Comparison of ENCODE assay signal across 9 cellular contexts in genomic region chr1:92804721-92805169, GRCh38. TPM values are rescaled to one million over a fixed set of nuclear protein-coding genes. Genes with fewer than 3 reads are reported as not detected.
DNase-seq lines count a peak whose midpoint lies in the region; ATAC-seq, FAIRE-seq and TF ChIP-seq lines count a peak whose summit lies in the region.
"Had no signal": no experiment of that assay in that cellular context is flagged by ENCODE, and none has a peak within 500 bp of the region (broad histone marks: within the 10 kb centered on the region; RNA-seq: fewer than 3 reads in every experiment).

No MANE protein-coding gene starts in this region.

- peak overlapping the region in 4 of 5 donors; percentile 52 to 84 (median 69) for H3K27ac ChIP-seq in adrenal gland
- peak overlapping the region; percentile 79 for H3K27ac ChIP-seq in left ventricle myocardium inferior (replicated peaks)
- H3K27ac ChIP-seq in prostate gland: no peak overlapping the region
- H3K27ac ChIP-seq: VCaP had no signal

- no peaks in the 10 kb centered on the region for H3K27me3 ChIP-seq in adrenal gland
- no peaks in the 10 kb centered on the region for H3K27me3 ChIP-seq in left ventricle myocardium inferior (ENCODE audit: low read depth)
- H3K27me3 ChIP-seq in prostate gland (replicated peaks; ENCODE audit: insufficient read depth): no peaks in the 10 kb centered on the region

- no peaks in the 10 kb centered on the region for H3K9me3 ChIP-seq in adrenal gland (replicated peaks in 1 of 3)
- H3K9me3 ChIP-seq in left ventricle myocardium inferior (replicated peaks): no peaks in the 10 kb centered on the region
- H3K9me3 ChIP-seq in prostate gland: no peaks in the 10 kb centered on the region

- H3K4me1 ChIP-seq in adrenal gland (replicated peaks in 1 of 2) (peaks cover 6 to 11% of the 10 kb centered on the region in 2 donors), left ventricle myocardium inferior (peaks cover 12% of the 10 kb centered on the region), prostate gland (replicated peaks) (no peaks in the 10 kb centered on the region)

- TF ChIP-seq CTCF in adrenal gland (IDR thresholded peaks at IDR 0.05): peak in 1 of 6 experiments; percentile 22
- no peak for TF ChIP-seq CTCF in left ventricle myocardium inferior (IDR thresholded peaks at IDR 0.05; ENCODE audit: borderline replicate concordance)
- TF ChIP-seq CTCF in prostate gland (IDR thresholded peaks at IDR 0.05): no peak

- FAIRE-seq in GM12891 (lab: Jason Lieb, UNC): no peak

- WGBS in adrenal gland, 4 donors: 1 to 6% (median 4%) methylated on average over 7 of the region's 7 CpGs
- under 1% methylated on average over 7 of the region's 7 CpGs for WGBS in prostate gland

- peak; percentile 27 for DNase-seq in GM12891 (ENCODE audit: insufficient read length, low spot score)
- peak; percentile 74 to 97 (median 93) for DNase-seq in adrenal gland
- peak; percentile 63 for DNase-seq in left ventricle myocardium inferior
- peak; percentile 21 for DNase-seq in prostate gland (ENCODE audit: low spot score)
- no peak for DNase-seq in 8988T
- DNase-seq in NCI-H69 (lab: John Stamatoyannopoulos, UW): no peak
- no peak for DNase-seq in NCI-H2029 (lab: John Stamatoyannopoulos, UW)

- TF ChIP-seq POLR2A in GM12891 (IDR thresholded peaks at IDR 0.05; ENCODE audit: low read depth, low read length): no peak
- TF ChIP-seq POLR2A in adrenal gland (IDR thresholded peaks at IDR 0.05): peak in 1 of 2 donors; percentile 30
- TF ChIP-seq POLR2A in prostate gland (IDR thresholded peaks at IDR 0.05): no peak

- H3K36me3 ChIP-seq in adrenal gland (replicated peaks in 1 of 2): no peaks in the 10 kb centered on the region
- no peaks in the 10 kb centered on the region for H3K36me3 ChIP-seq in left ventricle myocardium inferior
- no peaks in the 10 kb centered on the region for H3K36me3 ChIP-seq in prostate gland

- ATAC-seq in HG03521 (IDR thresholded peaks at IDR 0.05; ENCODE audit: unreplicated experiment): peak; percentile 43

- no peak overlapping the region for H3K4me3 ChIP-seq in adrenal gland
- peak overlapping the region; percentile 1 for H3K4me3 ChIP-seq in left ventricle myocardium inferior
- H3K4me3 ChIP-seq in prostate gland: no peak overlapping the region

- intact Hi-C loops in adrenal gland (cut with DNase I) (no loop called here), left ventricle myocardium inferior (cut with micrococcal nuclease) (no loop called here), prostate gland (cut with DNase I) (no loop called here)

TF ChIP-seq in GM12891, 5 proteins besides CTCF, POLR2A, EP300 and RAD21:
- TF ChIP-seq POLR2AphosphoS5 (IDR thresholded peaks at IDR 0.05; ENCODE audit: low read depth, low read length): no peak
- no peak for TF ChIP-seq POU2F2 (IDR thresholded peaks at IDR 0.05; ENCODE audit: low read depth, low read length)
- no peak for TF ChIP-seq SPI1 (IDR thresholded peaks at IDR 0.05; ENCODE audit: low read depth, low read length)
- no peak for TF ChIP-seq PAX5 (IDR thresholded peaks at IDR 0.05; ENCODE audit: insufficient read depth, low read length, severe bottlenecking)

RNA-seq across cellular contexts. Expression of gene EVI5, which starts 19.8 kb away (rescaled TPM):
- 1.1 TPM for polyA plus RNA-seq in GM12891 (2012; ENCODE audit: low read depth, missing spikeins)
- total RNA-seq in adrenal gland (10 to 100 TPM; 33.0 to 63.1 (median 47.5) TPM), left ventricle myocardium inferior (30.4 TPM), prostate gland (10 to 100 TPM; 22.2 to 38.6 TPM)
- polyA plus RNA-seq in adrenal gland: 10 to 100 TPM in 1 of 3 donors, 1 to 10 TPM in 2; 3.6 to 16.4 (median 8.8) TPM

RNA-seq across cellular contexts. Expression of gene RPL5, which starts 27.1 kb away (rescaled TPM):
- polyA plus RNA-seq in GM12891 (2012; ENCODE audit: low read depth, missing spikeins): 3,960 TPM
- total RNA-seq in adrenal gland (1,000 to 10,000 TPM in 4 of 8 donors, 100 to 1,000 TPM in 4; 659 to 1,700 (median 996) TPM), left ventricle myocardium inferior (552 TPM), prostate gland (1,000 to 10,000 TPM; 1,039 to 1,980 TPM)
- polyA plus RNA-seq in adrenal gland: 1,000 to 10,000 TPM; 1,376 to 5,145 (median 2,079) TPM

Comparison
In these comparisons a context has a peak if more than half of its experiments do, and no peak if none do; other contexts are left out.
1. DNase-seq: peak in GM12891 (single experiment), adrenal gland (7 of 7), left ventricle myocardium inferior (single experiment) and prostate gland (single experiment); none in 8988T (single experiment), NCI-H69 (single experiment) and NCI-H2029 (single experiment).
2. H3K27ac ChIP-seq: peak in adrenal gland (4 of 5) and left ventricle myocardium inferior (single experiment); none in prostate gland (0 of 2).